8 cellular contexts compared by ENCODE assay signal in genomic region chr5:68217476-68217984, GRCh38. TPM values are rescaled to one million over a fixed set of nuclear protein-coding genes. Genes with fewer than 3 reads are reported as not detected.
A peak's percentile ranks its signal among the peaks of the same experiment; 100 is the strongest.
DNase-seq lines count a peak whose midpoint lies in the region; ATAC-seq, FAIRE-seq and TF ChIP-seq lines count a peak whose summit lies in the region.

No MANE protein-coding gene starts in this region.

- no peaks in the 10 kb centered on the region for H3K27me3 Mint-ChIP-seq in Calu3 (ENCODE audit: unreplicated experiment)
- H3K27me3 Mint-ChIP-seq in effector memory CD8-positive, alpha-beta T cell, result no peaks in the 10 kb centered on the region

- H3K4me2 ChIP-seq in OCI-LY7 (ENCODE audit: low read length), result peak overlapping the region; percentile 85

- peaks cover 61% of the 10 kb centered on the region for H3K36me3 Mint-ChIP-seq in Calu3 (ENCODE audit: insufficient read depth, unreplicated experiment)
- H3K36me3 Mint-ChIP-seq in effector memory CD8-positive, alpha-beta T cell (ENCODE audit: insufficient read depth), result peaks cover 21% of the 10 kb centered on the region

- peak overlapping the region; percentile 55 for H3K27ac Mint-ChIP-seq in Calu3 (ENCODE audit: unreplicated experiment)
- H3K27ac Mint-ChIP-seq in effector memory CD8-positive, alpha-beta T cell, result peak overlapping the region; percentile 76 to 94

- FAIRE-seq in pancreas (lab: Jason Lieb, UNC), result no peak

- H2AFZ ChIP-seq in OCI-LY7 (ENCODE audit: low read length), result no peak overlapping the region

- 11 to 15% methylated on average over 6 of the region's 6 CpGs for WGBS in pancreas, 2 donors

- peaks cover 14% of the 10 kb centered on the region for H4K20me1 ChIP-seq in OCI-LY7 (ENCODE audit: insufficient read depth, low read length)

- TF ChIP-seq CTCF in Calu3 (IDR thresholded peaks at IDR 0.05; ENCODE audit: unreplicated experiment), result no peak
- TF ChIP-seq CTCF in OCI-LY7 (conservative IDR thresholded peaks at IDR 0.05; ENCODE audit: low read length), result no peak
- no peak for TF ChIP-seq CTCF in pancreas (IDR thresholded peaks at IDR 0.05)
- TF ChIP-seq CTCF in GM13977 (IDR thresholded peaks at IDR 0.05; ENCODE audit: extremely low read depth, insufficient read depth, missing control alignments), result no peak

- no peak for ATAC-seq in effector memory CD8-positive, alpha-beta T cell (replicated peaks)
- ATAC-seq in pancreas (no peak), HG02870 (IDR thresholded peaks at IDR 0.05; ENCODE audit: unreplicated experiment) (no peak), GM18868 (IDR thresholded peaks at IDR 0.05; ENCODE audit: unreplicated experiment) (no peak)

- no peaks in the 10 kb centered on the region for H3K27me3 ChIP-seq in pancreas

- H3K4me3 ChIP-seq in OCI-LY7 (ENCODE audit: low read depth, low read length, poor library complexity, severe bottlenecking), result peak overlapping the region; percentile 89
- H3K4me3 ChIP-seq in pancreas, result peak overlapping the region in 3 of 4 donors; percentile 79 to 99 (median 93)

- H3K79me2 ChIP-seq in OCI-LY7 (ENCODE audit: insufficient read depth, low read depth, low read length), result peaks cover 62% of the 10 kb centered on the region

- H3K4me1 ChIP-seq in OCI-LY7 (ENCODE audit: insufficient read depth, low read length, poor library complexity, severe bottlenecking) (peaks cover 28% of the 10 kb centered on the region), pancreas (peaks cover 0 to 39% (median 26%) of the 10 kb centered on the region in 3 donors)

- DNase-seq in Calu3 (no peak), OCI-LY7 (ENCODE audit: low spot score) (no peak), pancreas (no peak), NCI-H2081 treated with DMSO at 0.1 percent for 48 hours (lab: John Stamatoyannopoulos, UW) (no peak), GM13977 (ENCODE audit: low spot score) (no peak)
- DNase-seq in effector memory CD8-positive, alpha-beta T cell, result no peak

- H3K9me2 ChIP-seq in OCI-LY7 (ENCODE audit: insufficient read depth, low read length), result no peaks in the 10 kb centered on the region

- CTCF ChIA-PET in Calu3 (lab: Charles Lee), result interaction anchor here (1.0 to 2.1 kb wide), 3 partner anchors 8 to 971 kb away, joined by 3 to 7 read pairs (median 4); no protein-coding TSS in a partner anchor
- CTCF ChIA-PET in OCI-LY7 (lab: Charles Lee; ENCODE audit: unreplicated experiment), result no interaction called here

- H3K4me1 Mint-ChIP-seq in Calu3 (ENCODE audit: low read depth, unreplicated experiment), result peaks cover 38% of the 10 kb centered on the region
- peaks cover 43 to 48% of the 10 kb centered on the region in 2 donors for H3K4me1 Mint-ChIP-seq in effector memory CD8-positive, alpha-beta T cell (ENCODE audit: low read depth in 2 of 2)

- BruUV-seq in Calu3 (replicated peaks; lab: Mats Ljungman, UMichigan) (no TSS peak), OCI-LY7 (replicated peaks; lab: Mats Ljungman, UMichigan) (no TSS peak)

- H3K27ac ChIP-seq in OCI-LY7 (ENCODE audit: low read depth, low read length, poor library complexity, severe bottlenecking) (peak overlapping the region; percentile 95), pancreas (peak overlapping the region in 2 of 4 donors; percentile 99)

- in situ Hi-C loops in GM13977 (cut with MboI; ENCODE audit: low pct_unique_long_range_greater_than_20kb, low sequenced_read_pairs, unreplicated experiment), result no loop called here

- H3K9me3 ChIP-seq in OCI-LY7 (ENCODE audit: low read length) (peaks cover 14% of the 10 kb centered on the region; the same call in 1 of the 2 replicates), pancreas (no peaks in the 10 kb centered on the region)

- no peaks in the 10 kb centered on the region for H3K9me3 Mint-ChIP-seq in Calu3 (ENCODE audit: low read depth, unreplicated experiment)
- H3K9me3 Mint-ChIP-seq in effector memory CD8-positive, alpha-beta T cell, result peaks cover 0 to 2% of the 10 kb centered on the region in 2 donors

- H3K36me3 ChIP-seq in OCI-LY7 (ENCODE audit: insufficient read depth, low read length), result peaks cover 22% of the 10 kb centered on the region
- H3K36me3 ChIP-seq in pancreas, result no peaks in the 10 kb centered on the region

- POLR2A ChIA-PET in OCI-LY7 (lab: Charles Lee), result interaction anchor here (0.6 to 2.7 kb wide), 6 partner anchors 17 to 996 kb away, joined by 3 to 12 read pairs (median 3); no protein-coding TSS in a partner anchor

- H3K4me3 Mint-ChIP-seq in Calu3 (ENCODE audit: low read depth, unreplicated experiment), result peak overlapping the region; percentile 84
- peak overlapping the region; percentile 92 to 93 for H3K4me3 Mint-ChIP-seq in effector memory CD8-positive, alpha-beta T cell

- intact Hi-C loops in Calu3 (cut with micrococcal nuclease; ENCODE audit: unreplicated experiment), result loop anchor here (5.0 to 10.0 kb wide), 5 partner anchors 50 to 445 kb away; no protein-coding TSS in a partner anchor
- intact Hi-C loops in OCI-LY7 (cut with micrococcal nuclease; ENCODE audit: unreplicated experiment), result loop anchor here (5.0 to 10.0 kb wide), 2 partner anchors 1000 to 1213 kb away; no protein-coding TSS in a partner anchor
- intact Hi-C loops in pancreas (cut with DNase I), result no loop called here

RNA-seq across cellular contexts. Expression of gene PIK3R1, which starts 2.0 kb away (rescaled TPM):
- total RNA-seq in Calu3 (2022) (74.8 and 81.5 TPM in 2 replicates), OCI-LY7 (2022) (43.4 and 45.6 TPM in 2 replicates), pancreas (10 to 100 TPM; 14.4 to 31.5 (median 20.1) TPM)
- total RNA-seq in OCI-LY7 (2014; rRNA removed; shearing (Covaris generic)), result 14.9 and 15.8 TPM in 2 replicates
- 1 to 10 TPM; 4.2 to 6.3 TPM for polyA plus RNA-seq in pancreas

Comparison
In these comparisons a context has a peak if more than half of its experiments do, and no peak if none do; other contexts are left out.
1. intact Hi-C loops: an anchor here in Calu3 (5.0 to 10.0 kb wide) and OCI-LY7 (5.0 to 10.0 kb wide); none called in pancreas.